ENCODE assay signal across 2 cellular contexts in genomic region chr15:35256555-35256954, GRCh38.
TF ChIP-seq lines count a peak whose summit lies in the region.

No MANE protein-coding gene starts in this region.

TF ChIP-seq in GM23338, 12 proteins besides CTCF, POLR2A, EP300 and RAD21:
- TF ChIP-seq CREB1 (CRISPR knock-in tag; IDR thresholded peaks at IDR 0.05; ENCODE audit: low read depth) (no peak), JUNB (IDR thresholded peaks at IDR 0.05; ENCODE audit: unreplicated experiment) (no peak), ETS1 (IDR thresholded peaks at IDR 0.05) (no peak), POLR2AphosphoS5 (IDR thresholded peaks at IDR 0.05; ENCODE audit: low read depth) (no peak), EZH2phosphoT487 (IDR thresholded peaks at IDR 0.05; ENCODE audit: unreplicated experiment) (no peak), EZH2 (IDR thresholded peaks at IDR 0.05; ENCODE audit: low read depth, unreplicated experiment) (no peak), ZNF114 (CRISPR knock-in tag; IDR thresholded peaks at IDR 0.05) (no peak), NANOG (IDR thresholded peaks at IDR 0.05; ENCODE audit: borderline replicate concordance) (no peak), STAT1 (IDR thresholded peaks at IDR 0.05; ENCODE audit: unreplicated experiment) (no peak)
TF ChIP-seq in GM23338: peak in this region for 0.

TF ChIP-seq in H1, 55 proteins besides CTCF, POLR2A, EP300 and RAD21:
- TF ChIP-seq TBP (IDR thresholded peaks at IDR 0.05; ENCODE audit: low read depth, low read length) (no peak), CEBPB (IDR thresholded peaks at IDR 0.05; ENCODE audit: low read depth, low read length) (no peak), BRCA1 (IDR thresholded peaks at IDR 0.05; ENCODE audit: low read depth, low read length) (no peak), CHD7 (IDR thresholded peaks at IDR 0.05; ENCODE audit: insufficient replicate concordance, low read length) (no peak), BACH1 (IDR thresholded peaks at IDR 0.05; ENCODE audit: low read length) (no peak), E2F6 (IDR thresholded peaks at IDR 0.05) (no peak), KDM1A (IDR thresholded peaks at IDR 0.05; ENCODE audit: borderline replicate concordance, low read length) (no peak), POU5F1 (IDR thresholded peaks at IDR 0.05; ENCODE audit: low read depth, low read length) (no peak), TAF7 (optimal IDR thresholded peaks at IDR 0.05; ENCODE audit: borderline replicate concordance, low read depth, low read length) (no peak), SP2 (IDR thresholded peaks at IDR 0.05; ENCODE audit: low read length) (no peak), ASH2L (IDR thresholded peaks at IDR 0.05; ENCODE audit: low read length) (no peak), SP1 (IDR thresholded peaks at IDR 0.05; ENCODE audit: low read depth, low read length) (no peak), FOSL1 (IDR thresholded peaks at IDR 0.05; ENCODE audit: insufficient read depth, low read depth, low read length) (no peak), HDAC6 (IDR thresholded peaks at IDR 0.05; ENCODE audit: low read depth, low read length) (no peak), RNF2 (IDR thresholded peaks at IDR 0.05; ENCODE audit: borderline replicate concordance, low read depth, low read length, missing control alignments, poor library complexity, severe bottlenecking) (no peak), YY1 (IDR thresholded peaks at IDR 0.05; ENCODE audit: low read depth, low read length) (no peak), JUN (IDR thresholded peaks at IDR 0.05; ENCODE audit: low read depth, low read length) (no peak), CHD2 (IDR thresholded peaks at IDR 0.05; ENCODE audit: low read length) (no peak)
